In genomic region chr6:122751291-122751690, GRCh38 we compare ENCODE assay signal across 9 cellular contexts. TPM values are rescaled to one million over a fixed set of nuclear protein-coding genes. Genes with fewer than 3 reads are reported as not detected.
DNase-seq lines count a peak whose midpoint lies in the region; ATAC-seq and TF ChIP-seq lines count a peak whose summit lies in the region.
"Had no signal": no experiment of that assay in that cellular context is flagged by ENCODE, and none has a peak within 500 bp of the region (broad histone marks: within the 10 kb centered on the region; RNA-seq: fewer than 3 reads in every experiment).

No MANE protein-coding gene starts in this region.

- intact Hi-C loops in prostate gland (cut with DNase I) = no loop called here

- no peak overlapping the region for H3K4me3 ChIP-seq in prostate gland

- H3K4me3 Mint-ChIP-seq in activated T-helper 17 cell treated with anti-CD3 and anti-CD28 coated beads, Interleukin-2, amount 50 U/mL, for 72 hours = no peak overlapping the region

- H3K9me3 ChIP-seq in prostate gland = no peaks in the 10 kb centered on the region

- no peaks in the 10 kb centered on the region for H3K36me3 Mint-ChIP-seq in activated T-helper 17 cell treated with anti-CD3 and anti-CD28 coated beads, Interleukin-2, amount 50 U/mL, for 72 hours (ENCODE audit: low read depth)

- H3K27ac ChIP-seq in prostate gland = no peak overlapping the region

- H3K9me3 Mint-ChIP-seq in activated T-helper 17 cell treated with anti-CD3 and anti-CD28 coated beads, Interleukin-2, amount 50 U/mL, for 72 hours = no peaks in the 10 kb centered on the region

- in situ Hi-C loops in GM13977 (cut with MboI; ENCODE audit: low pct_unique_long_range_greater_than_20kb, low sequenced_read_pairs, unreplicated experiment) = no loop called here

- DNase-seq in GM13977 (ENCODE audit: low spot score) (peak; percentile 17), AG20443 (ENCODE audit: low spot score) (no peak), prostate gland (ENCODE audit: low spot score) (no peak), cerebellar nuclear complex (lab: John Stamatoyannopoulos, UW) (no peak)
- no peak for DNase-seq in stimulated activated CD4-positive, alpha-beta T cell treated with anti-CD3 and anti-CD28 coated beads, Interleukin-2, amount 100 ng/mL, for 48 hours

- ATAC-seq in GM19467 (IDR thresholded peaks at IDR 0.05; ENCODE audit: unreplicated experiment) = peak; percentile 90
- peak; percentile 90 for ATAC-seq in HG03097 (IDR thresholded peaks at IDR 0.05; ENCODE audit: low FRiP score, unreplicated experiment)
- peak; percentile 23 for ATAC-seq in activated T-helper 17 cell treated with anti-CD3 and anti-CD28 coated beads, Interleukin-2, amount 50 U/mL, for 72 hours (replicated peaks)

- H3K27ac Mint-ChIP-seq in activated T-helper 17 cell treated with anti-CD3 and anti-CD28 coated beads, Interleukin-2, amount 50 U/mL, for 72 hours = no peak overlapping the region

- TF ChIP-seq POLR2A in prostate gland (IDR thresholded peaks at IDR 0.05) = no peak

- H3K4me1 Mint-ChIP-seq in activated T-helper 17 cell treated with anti-CD3 and anti-CD28 coated beads, Interleukin-2, amount 50 U/mL, for 72 hours = peaks cover 6% of the 10 kb centered on the region

- TF ChIP-seq CTCF in GM13977 (IDR thresholded peaks at IDR 0.05; ENCODE audit: extremely low read depth, insufficient read depth, missing control alignments) (no peak), prostate gland (IDR thresholded peaks at IDR 0.05) (no peak)

- no peaks in the 10 kb centered on the region for H3K4me1 ChIP-seq in prostate gland (replicated peaks)

- no peaks in the 10 kb centered on the region for H3K27me3 Mint-ChIP-seq in activated T-helper 17 cell treated with anti-CD3 and anti-CD28 coated beads, Interleukin-2, amount 50 U/mL, for 72 hours

- H3K36me3 ChIP-seq in prostate gland = no peaks in the 10 kb centered on the region

- H3K27me3 ChIP-seq in prostate gland (replicated peaks; ENCODE audit: insufficient read depth) = no peaks in the 10 kb centered on the region

- WGBS in prostate gland = 65% methylated on average over 2 of the region's 2 CpGs

RNA-seq across cellular contexts. Expression of gene FABP7, which starts 28.2 kb away (rescaled TPM):
- total RNA-seq in activated T-helper 17 cell treated with anti-CD3 and anti-CD28 coated beads, Interleukin-2, amount 50 U/mL, for 72 hours = not detected
- not detected for total RNA-seq in prostate gland
- total RNA-seq: skeletal muscle tissue had no signal

RNA-seq across cellular contexts. Expression of gene SMPDL3A, which starts 37.8 kb away (rescaled TPM):
- under 1 TPM; 0.29 to 0.58 TPM for total RNA-seq in activated T-helper 17 cell treated with anti-CD3 and anti-CD28 coated beads, Interleukin-2, amount 50 U/mL, for 72 hours
- total RNA-seq in prostate gland = 10 to 100 TPM in 1 of 2 donors, 1 to 10 TPM in 1; 7.6 to 30.7 TPM

Comparison
In these comparisons a context has a peak if more than half of its experiments do, and no peak if none do; other contexts are left out.
1. ATAC-seq: peak in every context shown above with its lines; median percentile 90 in GM19467; 90 in HG03097; 23 in activated T-helper 17 cell treated with anti-CD3 and anti-CD28 coated beads, Interleukin-2, amount 50 U/mL, for 72 hours.
2. RNA of gene SMPDL3A, which starts 37.8 kb away (total RNA-seq): 7.6 to 30.7 TPM in prostate gland; 0.29 to 0.58 TPM in activated T-helper 17 cell treated with anti-CD3 and anti-CD28 coated beads, Interleukin-2, amount 50 U/mL, for 72 hours; every median in the first group is over 4 times any median in the second.